In the genomic region with DNA sequence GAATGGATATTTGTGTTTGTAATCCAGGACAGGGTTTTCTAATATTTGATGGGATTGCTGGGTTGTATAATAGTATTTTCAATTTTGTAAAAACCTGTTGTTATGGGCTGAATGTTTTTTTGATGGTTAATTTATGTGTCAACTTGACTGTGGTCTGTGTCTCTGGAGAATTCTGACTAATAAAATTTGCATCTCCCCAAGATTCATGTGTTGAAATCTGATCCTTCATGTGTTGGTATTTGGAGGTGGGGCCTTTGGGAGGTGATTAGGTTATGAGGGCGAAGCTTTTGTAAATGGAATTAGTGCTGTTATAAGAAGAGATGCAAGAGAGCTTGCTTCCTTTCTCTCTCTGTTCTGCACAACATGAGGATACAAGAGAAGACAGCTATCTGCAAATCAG, we compare ENCODE assay signal across 21 cellular contexts. TPM values are rescaled to one million over a fixed set of nuclear protein-coding genes. Genes with fewer than 3 reads are reported as not detected.
A peak's percentile ranks its signal among the peaks of the same experiment; 100 is the strongest.
DNase-seq lines count a peak whose midpoint lies in the region; ATAC-seq and TF ChIP-seq lines count a peak whose summit lies in the region.
"Had no signal": no experiment of that assay in that cellular context is flagged by ENCODE, and none has a peak within 500 bp of the region (broad histone marks: within the 10 kb centered on the region; RNA-seq: fewer than 3 reads in every experiment).

No MANE protein-coding gene starts in this region.

- H3K9me3 Mint-ChIP-seq in type B pancreatic cell, result no peaks in the 10 kb centered on the region
- H3K9me3 Mint-ChIP-seq: HFFc6 had no signal

- peak; percentile 21 for DNase-seq in NCI-H526 treated with DMSO at 0.1 percent for 48 hours (lab: John Stamatoyannopoulos, UW)
- peak; percentile 12 for DNase-seq in epithelial cell of esophagus (ENCODE audit: low read depth)
- peak; percentile 11 for DNase-seq in renal cortical epithelial cell (ENCODE audit: low read depth)
- DNase-seq in activated CD8-positive, alpha-beta memory T cell treated with anti-CD3 and anti-CD28 coated beads, Interleukin-2, amount 50 U/mL, for 4 hours, result no peak
- no peak for DNase-seq in CD1c-positive myeloid dendritic cell (ENCODE audit: extremely low spot score)
- DNase-seq in type B pancreatic cell (ENCODE audit: extremely low spot score, unreplicated experiment), result no peak
- DNase-seq: AML-193; Calu3; CD4-positive, alpha-beta memory T cell; DMS79 treated with DMSO at 0.1 percent for 48 hours; EL; H7; HFFc6; IMR-90 had no signal

- no peak overlapping the region for H3K4me3 Mint-ChIP-seq in type B pancreatic cell
- H3K4me3 Mint-ChIP-seq: CD4-positive, alpha-beta memory T cell; GM23338; HFFc6 had no signal

- no peak overlapping the region for H3K27ac Mint-ChIP-seq in type B pancreatic cell
- H3K27ac Mint-ChIP-seq: CD4-positive, alpha-beta memory T cell; GM23338; HFFc6 had no signal

- TF ChIP-seq CTCF in epithelial cell of esophagus (IDR thresholded peaks at IDR 0.05; ENCODE audit: insufficient read depth, low read depth, low read length, missing control alignments) (no peak), type B pancreatic cell (conservative IDR thresholded peaks at IDR 0.05) (no peak)

- H3K4me3 ChIP-seq in epithelial cell of esophagus (ENCODE audit: low read length), result no peak overlapping the region
- H3K4me3 ChIP-seq: GM12878, GM23338, K562 had no signal

- peaks cover 4% of the 10 kb centered on the region for H3K27me3 Mint-ChIP-seq in type B pancreatic cell

- peaks cover 3% of the 10 kb centered on the region for H3K36me3 Mint-ChIP-seq in type B pancreatic cell
- H3K36me3 Mint-ChIP-seq: CD4-positive, alpha-beta memory T cell had no signal

- no peaks in the 10 kb centered on the region for H3K4me1 Mint-ChIP-seq in type B pancreatic cell (ENCODE audit: unreplicated experiment)
- H3K4me1 Mint-ChIP-seq: CD4-positive, alpha-beta memory T cell had no signal

- peak; percentile 52 for ATAC-seq in GM18867 (IDR thresholded peaks at IDR 0.05; ENCODE audit: unreplicated experiment)
- no peak for ATAC-seq in GM18858 (IDR thresholded peaks at IDR 0.05; ENCODE audit: unreplicated experiment)
- ATAC-seq: GM12878, GM23338, HCT116, K562 had no signal

RNA-seq across cellular contexts. Expression of a gene that starts 48.7 kb away (rescaled TPM):
- total RNA-seq in renal cortical epithelial cell (0.87 and 3.3 TPM in 2 replicates), type B pancreatic cell (ENCODE audit: low replicate concordance) (9.2 and 11.5 TPM in 2 replicates)
- total RNA-seq: CD4-positive, alpha-beta memory T cell; G401; HFFc6 had no signal

Comparison
In these comparisons a context has a peak if more than half of its experiments do, and no peak if none do; other contexts are left out.
1. DNase-seq: peak in NCI-H526 treated with DMSO at 0.1 percent for 48 hours (single experiment), epithelial cell of esophagus (single experiment) and renal cortical epithelial cell (single experiment); none in activated CD8-positive, alpha-beta memory T cell treated with anti-CD3 and anti-CD28 coated beads, Interleukin-2, amount 50 U/mL, for 4 hours (single experiment), CD1c-positive myeloid dendritic cell (single experiment) and type B pancreatic cell (single experiment).